In genomic region chr2:189782221-189782671, GRCh38 we compare ENCODE assay signal across 8 cellular contexts. TPM values are rescaled to one million over a fixed set of nuclear protein-coding genes. Genes with fewer than 3 reads are reported as not detected.
DNase-seq lines count a peak whose midpoint lies in the region; ATAC-seq and TF ChIP-seq lines count a peak whose summit lies in the region.

No MANE protein-coding gene starts in this region.

- H3K9me3 ChIP-seq in HAP-1: no peaks in the 10 kb centered on the region
- no peaks in the 10 kb centered on the region for H3K9me3 ChIP-seq in endodermal cell (ENCODE audit: control insufficient read depth, low read length)

- no peak overlapping the region for H3K9ac ChIP-seq in endodermal cell (ENCODE audit: extremely low read depth, low read length, poor library complexity, severe bottlenecking)

- peak overlapping the region; percentile 90 for H3K4me3 Mint-ChIP-seq in endodermal cell

- TF ChIP-seq CTCF in endodermal cell (conservative IDR thresholded peaks at IDR 0.05): no peak
- no peak for TF ChIP-seq CTCF in retinal pigment epithelial cell (conservative IDR thresholded peaks at IDR 0.05; ENCODE audit: low read depth, low read length)

- no peak for ATAC-seq in HG03039 (IDR thresholded peaks at IDR 0.05; ENCODE audit: unreplicated experiment)

- H3K4me3 ChIP-seq in HAP-1 (peak overlapping the region; percentile 84), endodermal cell (ENCODE audit: low read length) (peak overlapping the region; percentile 98), retinal pigment epithelial cell (ENCODE audit: low read length) (peak overlapping the region; percentile 92)

- in situ Hi-C loops in HAP-1 (cut with MboI; ENCODE audit: low sequenced_read_pairs): no loop called here
- in situ Hi-C loops in G401 (cut with HindIII; ENCODE audit: low sequenced_read_pairs): no loop called here

- DNase-seq in HAP-1 (ENCODE audit: low spot score in 2 of 2): no peak
- peak; percentile 15 for DNase-seq in RPMI7951 (ENCODE audit: low read depth)
- DNase-seq in endodermal cell: no peak
- DNase-seq in retinal pigment epithelial cell (ENCODE audit: low read depth): no peak
- no peak for DNase-seq in G401 (ENCODE audit: low spot score)
- DNase-seq in HuH-7.5 (ENCODE audit: low spot score): no peak
- DNase-seq in DMS153 (lab: John Stamatoyannopoulos, UW): no peak

- H3K4me1 ChIP-seq in HAP-1: peaks cover 9% of the 10 kb centered on the region
- no peaks in the 10 kb centered on the region for H3K4me1 ChIP-seq in endodermal cell (ENCODE audit: control insufficient read depth, insufficient read depth, low read length)

- peaks cover 58% of the 10 kb centered on the region for H3K36me3 Mint-ChIP-seq in endodermal cell (ENCODE audit: low read depth)

- H3K9me3 Mint-ChIP-seq in endodermal cell: no peaks in the 10 kb centered on the region

- H3K36me3 ChIP-seq in HAP-1 (replicated peaks) (peaks cover 42% of the 10 kb centered on the region), endodermal cell (ENCODE audit: control insufficient read depth, insufficient read depth, low read length) (peaks cover 54% of the 10 kb centered on the region)

- no peak overlapping the region for H3K27ac ChIP-seq in endodermal cell (ENCODE audit: low read depth, low read length)

- WGBS in endodermal cell (ENCODE audit: insufficient coverage in 1 of 2, insufficient read length in 1 of 2), 2 experiments: 94% methylated on average over 4 of the region's 4 CpGs; no CpG with 5 or more reads in 1 of the 2 experiments

- H3K27ac Mint-ChIP-seq in endodermal cell: peak overlapping the region; percentile 55

- no peaks in the 10 kb centered on the region for H3K27me3 Mint-ChIP-seq in endodermal cell (ENCODE audit: insufficient read depth)

- no peaks in the 10 kb centered on the region for H3K27me3 ChIP-seq in HAP-1 (ENCODE audit: low read depth)
- no peaks in the 10 kb centered on the region for H3K27me3 ChIP-seq in endodermal cell (ENCODE audit: control insufficient read depth, insufficient read depth, low read length, poor library complexity, severe bottlenecking)

- peaks cover 20% of the 10 kb centered on the region for H3K4me1 Mint-ChIP-seq in endodermal cell

RNA-seq across cellular contexts. Expression of gene ORMDL1, which starts 1.9 kb away (rescaled TPM):
- total RNA-seq in RPMI7951 (2014; rRNA removed; shearing (Covaris generic)): 75.7 and 84.3 TPM in 2 replicates
- total RNA-seq in endodermal cell: 10 to 100 TPM; 51.2 to 53.0 TPM
- polyA plus RNA-seq in endodermal cell (2013, experiment 1 of 2): 77.3 TPM
- 71.0 TPM for polyA plus RNA-seq in endodermal cell (2013, experiment 2 of 2)
- total RNA-seq in G401 (2014; rRNA removed; shearing (Covaris generic)): 39.1 and 63.5 TPM in 2 replicates

RNA-seq across cellular contexts. Expression of gene PMS1, which starts 2.0 kb away (rescaled TPM):
- 27.3 and 30.3 TPM in 2 replicates for total RNA-seq in RPMI7951 (2014; rRNA removed; shearing (Covaris generic))
- 10 to 100 TPM; 51.9 to 61.5 TPM for total RNA-seq in endodermal cell
- polyA plus RNA-seq in endodermal cell (2013, experiment 1 of 2): 36.8 TPM
- 38.1 TPM for polyA plus RNA-seq in endodermal cell (2013, experiment 2 of 2)
- 25.2 and 28.2 TPM in 2 replicates for total RNA-seq in G401 (2014; rRNA removed; shearing (Covaris generic))

RNA-seq across cellular contexts. Expression of gene OSGEPL1, which starts 19.7 kb away (rescaled TPM):
- total RNA-seq in RPMI7951 (2014; rRNA removed; shearing (Covaris generic)): 19.7 and 27.6 TPM in 2 replicates
- total RNA-seq in endodermal cell: 10 to 100 TPM in 1 of 2 donors, 1 to 10 TPM in 1; 9.7 to 16.1 TPM
- polyA plus RNA-seq in endodermal cell (2013, experiment 1 of 2): 25.7 TPM
- 21.2 TPM for polyA plus RNA-seq in endodermal cell (2013, experiment 2 of 2)
- 7.6 and 8.6 TPM in 2 replicates for total RNA-seq in G401 (2014; rRNA removed; shearing (Covaris generic))
